Comparison of ENCODE assay signal across 16 cellular contexts in genomic region chr15:86553116-86553515, GRCh38.
"Had no signal": no experiment of that assay in that cellular context is flagged by ENCODE, and none has a peak within 500 bp of the region (broad histone marks: within the 10 kb centered on the region; RNA-seq: fewer than 3 reads in every experiment).

No MANE protein-coding gene starts in this region.

- H3K36me3 ChIP-seq: sigmoid colon, thoracic aorta, upper lobe of right lung had no signal

- H3K4me3 ChIP-seq: sigmoid colon, thoracic aorta, upper lobe of right lung had no signal

- H3K4me1 ChIP-seq: sigmoid colon, upper lobe of right lung had no signal

- H3K9me3 ChIP-seq: sigmoid colon, thoracic aorta, upper lobe of right lung had no signal

- H3K4me3 Mint-ChIP-seq: activated T-helper 17 cell treated with anti-CD3 and anti-CD28 coated beads, Interleukin-2, amount 50 U/mL, for 72 hours; dendritic cell treated with granulocyte-macrophage colony-stimulating factor and Interleukin-4, amounts not matched to agents 40 ng/mL and 50 ng/mL, for 4 days; nephron had no signal

- H3K4me1 Mint-ChIP-seq: activated T-helper 17 cell treated with anti-CD3 and anti-CD28 coated beads, Interleukin-2, amount 50 U/mL, for 72 hours had no signal

- DNase-seq: activated CD4-positive, alpha-beta T cell treated with anti-CD3 and anti-CD28 coated beads for 1 hour; activated CD4-positive, alpha-beta T cell treated with anti-CD3 and anti-CD28 coated beads, Interleukin-2, amount 50 U/mL, for 48 hours; activated naive CD4-positive, alpha-beta T cell treated with Interleukin-2 at 50 U/mL for 16 hours; anterior cingulate cortex; erythroblast; occipital lobe; sigmoid colon; stimulated activated CD4-positive, alpha-beta T cell treated with anti-CD3 and anti-CD28 coated beads, Interleukin-1b, Interleukin-23, amount 100 ng/mL, for 48 hours; upper lobe of right lung had no signal

- H3K27ac Mint-ChIP-seq: activated T-helper 17 cell treated with anti-CD3 and anti-CD28 coated beads, Interleukin-2, amount 50 U/mL, for 72 hours; dendritic cell treated with granulocyte-macrophage colony-stimulating factor and Interleukin-4, amounts not matched to agents 40 ng/mL and 50 ng/mL, for 4 days; nephron; progenitor cell of endocrine pancreas had no signal

- H3K27me3 ChIP-seq: sigmoid colon, upper lobe of right lung had no signal

- H3K27ac ChIP-seq: sigmoid colon, thoracic aorta, upper lobe of right lung, VCaP had no signal

- ATAC-seq: activated T-helper 17 cell treated with anti-CD3 and anti-CD28 coated beads, Interleukin-2, amount 50 U/mL, for 72 hours; left lobe of liver; upper lobe of right lung had no signal

- H3K27me3 Mint-ChIP-seq: activated T-helper 17 cell treated with anti-CD3 and anti-CD28 coated beads, Interleukin-2, amount 50 U/mL, for 72 hours; dendritic cell treated with granulocyte-macrophage colony-stimulating factor and Interleukin-4, amounts not matched to agents 40 ng/mL and 50 ng/mL, for 4 days; progenitor cell of endocrine pancreas had no signal
